ENCODE assay signal across 15 cellular contexts in the genomic region with DNA sequence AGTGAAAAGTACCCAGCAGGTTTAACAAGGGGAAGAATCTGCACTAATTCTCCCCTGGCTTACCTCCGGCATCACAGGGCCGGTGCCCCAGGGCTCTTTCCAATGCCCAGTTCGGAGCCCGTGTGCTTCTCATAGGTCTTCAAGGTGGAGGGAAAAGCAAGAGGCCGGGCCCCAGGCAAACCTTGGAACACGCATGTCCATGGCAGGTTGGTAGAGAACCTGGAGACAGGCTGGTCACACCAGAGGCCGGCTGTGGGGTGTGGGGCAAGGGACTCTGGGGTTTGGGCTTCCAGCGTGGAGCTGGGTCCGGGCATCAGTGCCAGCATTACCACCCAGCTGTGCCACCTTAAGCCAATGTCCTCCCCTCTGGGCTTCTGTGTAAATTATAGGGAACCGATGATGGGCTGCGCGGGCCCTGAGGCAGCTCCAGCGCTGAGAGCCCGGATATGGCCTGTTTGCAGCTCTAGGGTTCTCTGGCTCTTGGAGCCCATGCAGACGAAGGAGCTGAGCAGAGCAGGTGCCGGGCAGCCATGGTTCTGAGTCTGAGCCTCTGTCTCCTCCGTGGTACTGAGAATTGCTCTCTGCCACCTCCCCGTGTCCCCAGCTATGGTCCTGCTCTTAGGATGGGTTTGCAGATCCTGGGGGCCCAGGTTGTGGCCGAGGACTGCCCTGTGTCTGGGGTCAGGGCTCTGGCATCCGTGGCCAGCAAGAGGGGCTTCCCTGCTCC.
DNase-seq lines count a peak whose midpoint lies in the region; ATAC-seq and TF ChIP-seq lines count a peak whose summit lies in the region.
"Had no signal": no experiment of that assay in that cellular context is flagged by ENCODE, and none has a peak within 500 bp of the region (broad histone marks: within the 10 kb centered on the region; RNA-seq: fewer than 3 reads in every experiment).

No MANE protein-coding gene starts in this region.

- no peaks in the 10 kb centered on the region for H3K9me3 ChIP-seq in osteoblast (ENCODE audit: low read depth, low read length)

- H3K4me2 ChIP-seq in osteoblast (ENCODE audit: insufficient read depth, low read length): no peak overlapping the region

- in situ Hi-C loops in GM13976 (cut with MboI; ENCODE audit: low sequenced_read_pairs, unreplicated experiment): no loop called here

- H3K27ac ChIP-seq in osteoblast (ENCODE audit: low read depth, low read length): no peak overlapping the region
- H3K27ac ChIP-seq: C4-2B had no signal

- H3K4me3 ChIP-seq in osteoblast (ENCODE audit: insufficient read depth, low read length): no peak overlapping the region

- H3K79me2 ChIP-seq in osteoblast (ENCODE audit: insufficient read depth, low read length): no peaks in the 10 kb centered on the region

- H3K9me3 Mint-ChIP-seq in CD14-positive monocyte: peaks cover 2 to 13% (median 6%) of the 10 kb centered on the region in 7 donors

- H3K4me1 Mint-ChIP-seq in CD14-positive monocyte: no peaks in the 10 kb centered on the region

- H3K27me3 Mint-ChIP-seq in CD14-positive monocyte (ENCODE audit: low read depth in 3 of 3): peaks cover 3 to 26% (median 7%) of the 10 kb centered on the region in 3 donors

- DNase-seq in CD14-positive monocyte (ENCODE audit: low spot score) (peak; percentile 29), GM13976 (ENCODE audit: low spot score) (peak; percentile 17), left cardiac atrium (peak; percentile 2), osteoblast (ENCODE audit: insufficient read length, low spot score, missing footprints) (peak; percentile 64), epidermal melanocyte (ENCODE audit: insufficient read length, low spot score) (no peak)
- DNase-seq: AML-193, HFFc6, KG1, NCI-H1694, NCI-H2081 treated with DMSO at 0.1 percent for 48 hours, NCI-H446 treated with DMSO at 0.1 percent for 48 hours, SHP77 treated with DMSO at 0.1 percent for 48 hours had no signal

- TF ChIP-seq CTCF in CD14-positive monocyte (IDR thresholded peaks at IDR 0.05): no peak
- TF ChIP-seq CTCF in GM13976 (IDR thresholded peaks at IDR 0.05; ENCODE audit: borderline replicate concordance, control extremely low read depth, extremely low read depth, insufficient read depth, missing control alignments): no peak
- TF ChIP-seq CTCF in osteoblast (IDR thresholded peaks at IDR 0.05; ENCODE audit: extremely low read depth, low read depth, low read length): no peak

- H3K36me3 Mint-ChIP-seq in CD14-positive monocyte: no peaks in the 10 kb centered on the region

- no peak overlapping the region for H3K4me3 Mint-ChIP-seq in CD14-positive monocyte
- H3K4me3 Mint-ChIP-seq: HFFc6 had no signal

- no peaks in the 10 kb centered on the region for H4K20me1 ChIP-seq in osteoblast (ENCODE audit: insufficient read depth, low read length)

- intact Hi-C loops in CD14-positive monocyte (cut with micrococcal nuclease) (no loop called here), left cardiac atrium (cut with DNase I) (no loop called here)

- H2AFZ ChIP-seq in osteoblast (ENCODE audit: low read length): no peak overlapping the region

- H3K27ac Mint-ChIP-seq in CD14-positive monocyte: no peak overlapping the region
- H3K27ac Mint-ChIP-seq: HFFc6 had no signal

- H3K27me3 ChIP-seq in osteoblast (ENCODE audit: insufficient read depth, low read length): no peaks in the 10 kb centered on the region

- no peaks in the 10 kb centered on the region for H3K4me1 ChIP-seq in osteoblast (ENCODE audit: insufficient read depth, low read length)

- ATAC-seq in left cardiac atrium (no peak), HG02981 (IDR thresholded peaks at IDR 0.05; ENCODE audit: unreplicated experiment) (no peak), GM21619 (IDR thresholded peaks at IDR 0.05; ENCODE audit: unreplicated experiment) (no peak)

- H3K36me3 ChIP-seq in osteoblast (ENCODE audit: insufficient read depth, low read length): no peaks in the 10 kb centered on the region
